9 cellular contexts compared by ENCODE assay signal in genomic region chr9:27539479-27540441, GRCh38. TPM values are rescaled to one million over a fixed set of nuclear protein-coding genes. Genes with fewer than 3 reads are reported as not detected.
A peak's percentile ranks its signal among the peaks of the same experiment; 100 is the strongest.
DNase-seq lines count a peak whose midpoint lies in the region; ATAC-seq, FAIRE-seq and TF ChIP-seq lines count a peak whose summit lies in the region.
"Had no signal": no experiment of that assay in that cellular context is flagged by ENCODE, and none has a peak within 500 bp of the region (broad histone marks: within the 10 kb centered on the region; RNA-seq: fewer than 3 reads in every experiment).

No MANE protein-coding gene starts in this region.

- no peaks in the 10 kb centered on the region for H3K36me3 ChIP-seq in GM12878 (ENCODE audit: control insufficient read depth in 2 of 2, insufficient read depth in 2 of 2, low read length in 1 of 2)
- H3K36me3 ChIP-seq in lower lobe of right lung = peaks cover 12% of the 10 kb centered on the region

- H3K4me2 ChIP-seq in GM12878 (ENCODE audit: control insufficient read depth, insufficient read depth) = peak overlapping the region; percentile 65

- no peak for TF ChIP-seq RAD21 in GM12878 (IDR thresholded peaks at IDR 0.05; ENCODE audit: insufficient read depth, low read depth, low read length)

- no TSS peak for BruUV-seq in GM12878 (replicated peaks; lab: Mats Ljungman, UMichigan)

- DNase-seq in AG08396 (ENCODE audit: low spot score) (peak; percentile 45), GM12878 (ENCODE audit: low read depth, low spot score) (peak; percentile 35), lower lobe of right lung (no peak), RPMI8226 (no peak), GM13977 (ENCODE audit: low spot score) (no peak), GF-D8 (lab: John Stamatoyannopoulos, UW) (no peak)
- DNase-seq: NCI-H2081 treated with DMSO at 0.1 percent for 48 hours had no signal

- intact Hi-C loops in GM12878 (cut with micrococcal nuclease; ENCODE audit: unreplicated experiment) = no loop called here
- intact Hi-C loops in lower lobe of right lung (cut with DNase I) = no loop called here

- no peak overlapping the region; the same call in 1 of the 2 replicates for H3K9ac ChIP-seq in GM12878 (ENCODE audit: control insufficient read depth, insufficient read depth, low read length)

- H2AFZ ChIP-seq in GM12878 (ENCODE audit: control insufficient read depth, low read depth, low read length) = no peak overlapping the region; the same call in 1 of the 2 replicates

- H3K27me3 ChIP-seq in GM12878 (replicated peaks in 1 of 2; ENCODE audit: control insufficient read depth in 2 of 2, insufficient read depth in 2 of 2, low read length in 1 of 2) = no peaks in the 10 kb centered on the region
- H3K27me3 ChIP-seq in lower lobe of right lung (ENCODE audit: low read depth) = no peaks in the 10 kb centered on the region

- no peak for TF ChIP-seq CTCF in GM12878 (IDR thresholded peaks at IDR 0.05 in 2 of 3, conservative IDR thresholded peaks at IDR 0.05 in 1 of 3; ENCODE audit: control insufficient read depth in 2 of 3, extremely low read depth in 1 of 3, insufficient read depth in 1 of 3, low read depth in 3 of 3, low read length in 3 of 3)
- TF ChIP-seq CTCF in lower lobe of right lung (IDR thresholded peaks at IDR 0.05) = no peak
- TF ChIP-seq CTCF in GM13977 (IDR thresholded peaks at IDR 0.05; ENCODE audit: extremely low read depth, insufficient read depth, missing control alignments) = no peak

- peak; percentile 54 for FAIRE-seq in GM12878 (lab: Jason Lieb, UNC)

- H3K4me3 ChIP-seq in GM12878 (no peak overlapping the region), lower lobe of right lung (no peak overlapping the region)

- TF ChIP-seq EP300 in GM12878 (IDR thresholded peaks at IDR 0.05; ENCODE audit: borderline replicate concordance in 1 of 2, control insufficient read depth in 1 of 2, low read depth in 2 of 2, low read length in 2 of 2) = 0 out of 4 replicates have a peak, but pooled peaks have one; percentile 9 to 42

- in situ Hi-C loops in GM12878 (cut with MboI) (no loop called here), GM13977 (cut with MboI; ENCODE audit: low pct_unique_long_range_greater_than_20kb, low sequenced_read_pairs, unreplicated experiment) (no loop called here)

- POLR2A ChIA-PET in GM12878 (lab: Charles Lee) = interaction anchor here (0.6 to 3.6 kb wide), 4 partner anchors 10 to 207 kb away, joined by 3 to 21 read pairs (median 5); partner anchors contain the start of gene MOB3B

- H3K4me1 ChIP-seq in GM12878 (ENCODE audit: control insufficient read depth, insufficient read depth, low read length) = peaks cover 10% of the 10 kb centered on the region
- H3K4me1 ChIP-seq in lower lobe of right lung = peaks cover 44% of the 10 kb centered on the region

- H3K9me3 ChIP-seq in GM12878 (replicated peaks; ENCODE audit: control insufficient read depth, insufficient read depth, low read length) = no peaks in the 10 kb centered on the region
- H3K9me3 ChIP-seq in lower lobe of right lung = no peaks in the 10 kb centered on the region

- no peak for TF ChIP-seq POLR2A in GM12878 (IDR thresholded peaks at IDR 0.05; ENCODE audit: low read depth, low read length)

- 47% methylated on average over 5 of the region's 5 CpGs for WGBS in GM12878 (ENCODE audit: insufficient coverage, insufficient replicate concordance, low lambda C conversion rate, missing lambda C conversion rate)

- H3K27ac ChIP-seq in GM12878 (ENCODE audit: control insufficient read depth, insufficient read depth) (peak overlapping the region; percentile 4), lower lobe of right lung (peak overlapping the region; percentile 53)

- SMC1A ChIA-PET in GM12878 (lab: Charles Lee; ENCODE audit: uncharacterized antibody, unreplicated experiment) = interaction anchor here (0.6 to 11.1 kb wide), 13 partner anchors 7 to 374 kb away, joined by 3 to 89 read pairs (median 4); partner anchors contain the start of gene MOB3B

- RAD21 ChIA-PET in GM12878 (lab: Charles Lee; ENCODE audit: unreplicated experiment) = interaction anchor here (0.7 to 6.3 kb wide), 8 partner anchors 9 to 211 kb away, joined by 3 to 62 read pairs (median 4); partner anchors contain the start of genes C9orf72 and MOB3B

- no peaks in the 10 kb centered on the region for H3K79me2 ChIP-seq in GM12878 (ENCODE audit: control insufficient read depth, insufficient read depth, low read length)

- CTCF ChIA-PET in GM12878 (lab: Yijun Ruan, JAX) = interaction anchor here (0.7 to 6.2 kb wide), 10 partner anchors 7 to 208 kb away, joined by 3 to 65 read pairs (median 4); partner anchors contain the start of genes C9orf72 and MOB3B

- ATAC-seq in HG02623 (IDR thresholded peaks at IDR 0.05; ENCODE audit: unreplicated experiment) (peak; percentile 45), GM12878 (peak; percentile 66), lower lobe of right lung (peak; percentile 70 to 79), HG03280 (IDR thresholded peaks at IDR 0.05; ENCODE audit: unreplicated experiment) (no peak)

- H4K20me1 ChIP-seq in GM12878 (ENCODE audit: control insufficient read depth, insufficient read depth) = no peaks in the 10 kb centered on the region

TF ChIP-seq in GM12878, 131 proteins besides CTCF, POLR2A, EP300 and RAD21 (continues in another document):
- TF ChIP-seq ATF3 (IDR thresholded peaks at IDR 0.05; ENCODE audit: borderline replicate concordance, extremely low read depth, low read depth, low read length) (no peak), TBL1XR1 (IDR thresholded peaks at IDR 0.05; ENCODE audit: low read depth, low read length) (peak; percentile 44; the same call in 1 of the 2 replicates)

RNA-seq across cellular contexts. Expression of gene MOB3B, which starts 10.1 kb away (rescaled TPM):
- 5.7 and 5.9 TPM in 2 replicates for total RNA-seq in GM12878 (2013; cell fraction: nucleolus; rRNA removed)
- total RNA-seq in GM12878 (2014; rRNA removed) (0.71 and 0.79 TPM in 2 replicates), GM12878 (2014; rRNA removed; fragmentation: Illumina TruSeq; extraction: Trizol) (0.74 and 1.1 TPM in 2 replicates), GM12878 (2021) (1.4 and 1.7 TPM in 2 replicates), lower lobe of right lung (22.7 TPM)
- polyA plus RNA-seq in GM12878 (2011; ENCODE audit: low read depth) = 0.17 TPM
- polyA plus RNA-seq in GM12878 (2011; rRNA removed) (2.7 and 2.9 TPM in 2 replicates), GM12878 (2014; fragmentation: Illumina TruSeq; extraction: Trizol) (1.5 and 1.6 TPM in 2 replicates), GM12878 (2014; fragmentation: Nextera tagmentation; extraction: Ambion mirVana) (under 1 TPM; 0.44 to 0.85 TPM), GM12878 (2014; rRNA removed) (0.96 and 1.0 TPM in 2 replicates), GM12878 (2016; fragmentation: Nextera tagmentation; extraction: Ambion mirVana) (under 1 TPM; 0.78 to 0.80 TPM)
- polyA plus RNA-seq in GM12878 (2011; cell fraction: cytosol; rRNA removed) = 1.8 and 2.1 TPM in 2 replicates
- 1.4 and 1.5 TPM in 2 replicates for polyA plus RNA-seq in GM12878 (2011; cell fraction: nucleus; rRNA removed)
- polyA plus RNA-seq in GM12878 (2012) = 0.38 and 0.45 TPM in 2 replicates
- polyA minus RNA-seq in GM12878 (2011; rRNA and poly(A)+ RNA removed) = 4.4 and 4.8 TPM in 2 replicates
- polyA minus RNA-seq in GM12878 (2011; cell fraction: cytosol; rRNA and poly(A)+ RNA removed) = 1.5 and 2.0 TPM in 2 replicates
- polyA minus RNA-seq in GM12878 (2011; cell fraction: nucleus; rRNA and poly(A)+ RNA removed) = 2.4 and 3.2 TPM in 2 replicates

RNA-seq across cellular contexts. Expression of gene IFNK, which starts 15.7 kb away (rescaled TPM):
- not detected in 2 replicates for total RNA-seq in GM12878 (2013; cell fraction: nucleolus; rRNA removed)
- total RNA-seq in GM12878 (2014; rRNA removed) = not detected in 2 replicates
- not detected in 2 replicates for total RNA-seq in GM12878 (2014; rRNA removed; fragmentation: Illumina TruSeq; extraction: Trizol)
- total RNA-seq in GM12878 (2021) = not detected in 2 replicates
- polyA plus RNA-seq in GM12878 (2011; ENCODE audit: low read depth) = not detected
- polyA plus RNA-seq in GM12878 (2011; rRNA removed) = not detected in 2 replicates
- polyA plus RNA-seq in GM12878 (2011; cell fraction: cytosol; rRNA removed) = not detected in 2 replicates
- polyA plus RNA-seq in GM12878 (2011; cell fraction: nucleus; rRNA removed) = not detected in 2 replicates
- polyA plus RNA-seq in GM12878 (2012) = not detected in 2 replicates
- polyA plus RNA-seq in GM12878 (2014; fragmentation: Illumina TruSeq; extraction: Trizol) = not detected in 2 replicates
- not detected for polyA plus RNA-seq in GM12878 (2014; fragmentation: Nextera tagmentation; extraction: Ambion mirVana)
- polyA plus RNA-seq in GM12878 (2014; rRNA removed) = 0.06 TPM in 1 of 2 replicates, not detected in the other
- polyA plus RNA-seq in GM12878 (2016; fragmentation: Nextera tagmentation; extraction: Ambion mirVana) = not detected
- not detected in 2 replicates for polyA minus RNA-seq in GM12878 (2011; rRNA and poly(A)+ RNA removed)
- not detected in 2 replicates for polyA minus RNA-seq in GM12878 (2011; cell fraction: cytosol; rRNA and poly(A)+ RNA removed)
- polyA minus RNA-seq in GM12878 (2011; cell fraction: nucleus; rRNA and poly(A)+ RNA removed) = not detected in 2 replicates
- total RNA-seq in lower lobe of right lung = not detected

RNA-seq across cellular contexts. Expression of gene C9orf72, which starts 33.5 kb away (rescaled TPM):
- total RNA-seq in GM12878 (2013; cell fraction: nucleolus; rRNA removed) = 71.6 and 71.7 TPM in 2 replicates
- total RNA-seq in GM12878 (2014; rRNA removed) (6.0 and 8.1 TPM in 2 replicates), GM12878 (2014; rRNA removed; fragmentation: Illumina TruSeq; extraction: Trizol) (7.3 and 7.6 TPM in 2 replicates), GM12878 (2021) (6.4 and 7.2 TPM in 2 replicates), lower lobe of right lung (28.9 TPM)
- 2.0 TPM for polyA plus RNA-seq in GM12878 (2011; ENCODE audit: low read depth)
- polyA plus RNA-seq in GM12878 (2011; rRNA removed) (8.6 and 15.6 TPM in 2 replicates), GM12878 (2014; fragmentation: Illumina TruSeq; extraction: Trizol) (5.8 and 9.7 TPM in 2 replicates), GM12878 (2014; fragmentation: Nextera tagmentation; extraction: Ambion mirVana) (1 to 10 TPM; 5.3 to 9.0 TPM), GM12878 (2014; rRNA removed) (3.0 and 4.8 TPM in 2 replicates), GM12878 (2016; fragmentation: Nextera tagmentation; extraction: Ambion mirVana) (1 to 10 TPM; 6.4 TPM)
- polyA plus RNA-seq in GM12878 (2011; cell fraction: cytosol; rRNA removed) = 1.6 and 2.2 TPM in 2 replicates
- 10.7 and 13.6 TPM in 2 replicates for polyA plus RNA-seq in GM12878 (2011; cell fraction: nucleus; rRNA removed)
- 4.6 and 5.7 TPM in 2 replicates for polyA plus RNA-seq in GM12878 (2012)
- 7.2 and 11.3 TPM in 2 replicates for polyA minus RNA-seq in GM12878 (2011; rRNA and poly(A)+ RNA removed)
- 1.9 and 2.8 TPM in 2 replicates for polyA minus RNA-seq in GM12878 (2011; cell fraction: cytosol; rRNA and poly(A)+ RNA removed)
- 14.7 and 15.0 TPM in 2 replicates for polyA minus RNA-seq in GM12878 (2011; cell fraction: nucleus; rRNA and poly(A)+ RNA removed)

Comparison
In these comparisons a context has a peak if more than half of its experiments do, and no peak if none do; other contexts are left out.
1. DNase-seq: peak in AG08396 (single experiment) and GM12878 (single experiment); none in lower lobe of right lung (single experiment), RPMI8226 (single experiment), GM13977 (single experiment) and GF-D8 (single experiment).